ENCODE assay signal across 9 cellular contexts in the genomic region with DNA sequence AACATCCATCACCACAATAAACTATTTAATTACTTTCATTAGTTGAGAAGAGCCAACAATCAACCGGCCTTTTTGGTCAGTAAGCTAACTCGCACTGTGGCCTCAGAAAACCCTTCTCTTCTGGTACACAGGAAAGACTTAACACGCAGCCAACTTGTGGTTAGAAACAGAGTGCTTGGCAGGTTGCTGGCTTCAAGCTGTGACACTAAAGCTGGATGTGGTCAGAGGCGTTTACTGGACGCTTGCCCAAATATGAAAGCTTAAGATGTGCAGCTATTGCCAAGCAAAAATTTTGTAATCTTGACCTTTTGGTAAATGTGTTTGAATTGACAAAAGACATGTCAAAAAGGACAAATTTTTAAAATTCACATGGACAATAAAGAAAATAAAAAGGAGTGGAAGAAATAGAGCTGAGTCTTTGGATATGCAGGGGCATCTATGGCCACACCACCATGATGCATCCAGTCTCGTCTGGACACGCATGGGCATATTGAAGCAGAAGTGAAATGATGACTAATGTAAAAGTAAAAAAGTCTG. TPM values are rescaled to one million over a fixed set of nuclear protein-coding genes. Genes with fewer than 3 reads are reported as not detected.
A peak's percentile ranks its signal among the peaks of the same experiment; 100 is the strongest.
DNase-seq lines count a peak whose midpoint lies in the region; ATAC-seq and TF ChIP-seq lines count a peak whose summit lies in the region.
"Had no signal": no experiment of that assay in that cellular context is flagged by ENCODE, and none has a peak within 500 bp of the region (broad histone marks: within the 10 kb centered on the region; RNA-seq: fewer than 3 reads in every experiment).

No MANE protein-coding gene starts in this region.

- H3K36me3 Mint-ChIP-seq in activated CD8-positive, alpha-beta memory T cell treated with anti-CD3 and anti-CD28 coated beads, Interleukin-2, amount 10 ng/mL, durations not matched to agents 7 days and 5 days, result peaks cover 30% of the 10 kb centered on the region
- H3K36me3 Mint-ChIP-seq in natural killer cell treated with Interleukin-12 subunit alpha and Interleukin-12 subunit beta and Interleukin-15 and Interleukin-18, amount 100 ng/mL, for 72 hours, result peaks cover 18% of the 10 kb centered on the region

- CTCF ChIA-PET in activated CD8-positive, alpha-beta memory T cell treated with anti-CD3 and anti-CD28 coated beads, Interleukin-2, amount 10 ng/mL, durations not matched to agents 7 days and 5 days (lab: Charles Lee), result interaction anchor here (0.7 to 2.9 kb wide), 6 partner anchors 9 to 282 kb away, joined by 3 to 8 read pairs (median 4); no protein-coding TSS in a partner anchor

- H3K4me1 Mint-ChIP-seq in activated CD8-positive, alpha-beta memory T cell treated with anti-CD3 and anti-CD28 coated beads, Interleukin-2, amount 10 ng/mL, durations not matched to agents 7 days and 5 days, result peaks cover 54% of the 10 kb centered on the region
- peaks cover 42 to 63% of the 10 kb centered on the region in 2 donors for H3K4me1 Mint-ChIP-seq in natural killer cell treated with Interleukin-12 subunit alpha and Interleukin-12 subunit beta and Interleukin-15 and Interleukin-18, amount 100 ng/mL, for 72 hours (ENCODE audit: low read depth in 2 of 2)

- H3K27me3 Mint-ChIP-seq in activated CD8-positive, alpha-beta memory T cell treated with anti-CD3 and anti-CD28 coated beads, Interleukin-2, amount 10 ng/mL, durations not matched to agents 7 days and 5 days, result no peaks in the 10 kb centered on the region
- no peaks in the 10 kb centered on the region for H3K27me3 Mint-ChIP-seq in natural killer cell treated with Interleukin-12 subunit alpha and Interleukin-12 subunit beta and Interleukin-15 and Interleukin-18, amount 100 ng/mL, for 72 hours

- no peaks in the 10 kb centered on the region for H3K9me3 Mint-ChIP-seq in activated CD8-positive, alpha-beta memory T cell treated with anti-CD3 and anti-CD28 coated beads, Interleukin-2, amount 10 ng/mL, durations not matched to agents 7 days and 5 days (ENCODE audit: low read depth)
- no peaks in the 10 kb centered on the region for H3K9me3 Mint-ChIP-seq in natural killer cell treated with Interleukin-12 subunit alpha and Interleukin-12 subunit beta and Interleukin-15 and Interleukin-18, amount 100 ng/mL, for 72 hours

- H3K4me3 Mint-ChIP-seq in activated CD8-positive, alpha-beta memory T cell treated with anti-CD3 and anti-CD28 coated beads, Interleukin-2, amount 10 ng/mL, durations not matched to agents 7 days and 5 days, result peak overlapping the region; percentile 74
- H3K4me3 Mint-ChIP-seq in natural killer cell treated with Interleukin-12 subunit alpha and Interleukin-12 subunit beta and Interleukin-15 and Interleukin-18, amount 100 ng/mL, for 72 hours, result peak overlapping the region; percentile 86

- ATAC-seq in activated CD8-positive, alpha-beta memory T cell treated with anti-CD3 and anti-CD28 coated beads, Interleukin-2, amount 10 ng/mL, durations not matched to agents 7 days and 5 days, result peak; percentile 28
- ATAC-seq in HG02885 (IDR thresholded peaks at IDR 0.05; ENCODE audit: poor library complexity, unreplicated experiment) (peak; percentile 82), GM21526 (IDR thresholded peaks at IDR 0.05; ENCODE audit: low FRiP score, unreplicated experiment) (no peak)
- ATAC-seq in natural killer cell treated with Interleukin-12 subunit alpha and Interleukin-12 subunit beta and Interleukin-15 and Interleukin-18, amount 100 ng/mL, for 72 hours, result peak; percentile 84 to 88

- H3K4me3 ChIP-seq in cardiac fibroblast (replicated peaks in 1 of 2; ENCODE audit: low read depth in 2 of 2, low read length in 2 of 2), result no peak overlapping the region
- H3K4me3 ChIP-seq: right lobe of liver had no signal

- peak overlapping the region; percentile 98 for H3K27ac Mint-ChIP-seq in activated CD8-positive, alpha-beta memory T cell treated with anti-CD3 and anti-CD28 coated beads, Interleukin-2, amount 10 ng/mL, durations not matched to agents 7 days and 5 days
- peak overlapping the region; percentile 93 to 94 for H3K27ac Mint-ChIP-seq in natural killer cell treated with Interleukin-12 subunit alpha and Interleukin-12 subunit beta and Interleukin-15 and Interleukin-18, amount 100 ng/mL, for 72 hours

- DNase-seq in activated CD8-positive, alpha-beta memory T cell treated with anti-CD3 and anti-CD28 coated beads, Interleukin-2, amount 10 ng/mL, durations not matched to agents 7 days and 5 days, result peak; percentile 87
- no peak for DNase-seq in activated CD8-positive, alpha-beta memory T cell treated with anti-CD3 and anti-CD28 coated beads, Interleukin-2, amount 50 U/mL, for 4 hours
- DNase-seq in NCI-H2196 (lab: John Stamatoyannopoulos, UW; ENCODE audit: unreplicated experiment) (peak; percentile 69), cardiac fibroblast (ENCODE audit: low read depth in 2 of 2) (peak; percentile 97 to 98)
- peak; percentile 88 for DNase-seq in natural killer cell treated with Interleukin-12 subunit alpha and Interleukin-12 subunit beta and Interleukin-15 and Interleukin-18, amount 100 ng/mL, for 72 hours (ENCODE audit: low spot score)
- DNase-seq in stimulated activated CD4-positive, alpha-beta T cell treated with anti-CD3 and anti-CD28 coated beads, Interleukin-2, amount 100 ng/mL, for 48 hours, result no peak
- DNase-seq: right lobe of liver had no signal

- no peak for TF ChIP-seq CTCF in cardiac fibroblast (IDR thresholded peaks at IDR 0.05; ENCODE audit: low read depth, low read length)

RNA-seq across cellular contexts. Expression of gene KLRK1, which starts 2.6 kb away (rescaled TPM):
- 100 to 1,000 TPM; 135 to 195 TPM for total RNA-seq in activated CD8-positive, alpha-beta memory T cell treated with anti-CD3 and anti-CD28 coated beads, Interleukin-2, amount 10 ng/mL, durations not matched to agents 7 days and 5 days
- total RNA-seq in natural killer cell treated with Interleukin-12 subunit alpha and Interleukin-12 subunit beta and Interleukin-15 and Interleukin-18, amount 100 ng/mL, for 72 hours, result 100 to 1,000 TPM in 1 of 2 donors, 10 to 100 TPM in 1; 80.4 to 126 TPM

RNA-seq across cellular contexts. Expression of gene KLRC4, which starts 17.1 kb away (rescaled TPM):
- 10 to 100 TPM; 29.2 to 33.7 TPM for total RNA-seq in activated CD8-positive, alpha-beta memory T cell treated with anti-CD3 and anti-CD28 coated beads, Interleukin-2, amount 10 ng/mL, durations not matched to agents 7 days and 5 days
- 10 to 100 TPM in 1 of 2 donors, 1 to 10 TPM in 1; 5.4 to 17.8 TPM for total RNA-seq in natural killer cell treated with Interleukin-12 subunit alpha and Interleukin-12 subunit beta and Interleukin-15 and Interleukin-18, amount 100 ng/mL, for 72 hours

RNA-seq across cellular contexts. Expression of gene KLRC3, which starts 27.9 kb away (rescaled TPM):
- 1 to 10 TPM; 6.2 to 9.9 TPM for total RNA-seq in activated CD8-positive, alpha-beta memory T cell treated with anti-CD3 and anti-CD28 coated beads, Interleukin-2, amount 10 ng/mL, durations not matched to agents 7 days and 5 days
- 1 to 10 TPM; 7.9 to 9.6 TPM for total RNA-seq in natural killer cell treated with Interleukin-12 subunit alpha and Interleukin-12 subunit beta and Interleukin-15 and Interleukin-18, amount 100 ng/mL, for 72 hours
- total RNA-seq: right lobe of liver had no signal

RNA-seq across cellular contexts. Expression of gene KLRC2, which starts 43.3 kb away (rescaled TPM):
- 10 to 100 TPM in 1 of 2 experiments, 1 to 10 TPM in 1; 6.8 to 23.4 TPM for total RNA-seq in activated CD8-positive, alpha-beta memory T cell treated with anti-CD3 and anti-CD28 coated beads, Interleukin-2, amount 10 ng/mL, durations not matched to agents 7 days and 5 days
- 10 to 100 TPM in 1 of 2 donors, 1 to 10 TPM in 1; 1.4 to 23.4 TPM for total RNA-seq in natural killer cell treated with Interleukin-12 subunit alpha and Interleukin-12 subunit beta and Interleukin-15 and Interleukin-18, amount 100 ng/mL, for 72 hours

Comparison
In these comparisons a context has a peak if more than half of its experiments do, and no peak if none do; other contexts are left out.
1. DNase-seq: peak in activated CD8-positive, alpha-beta memory T cell treated with anti-CD3 and anti-CD28 coated beads, Interleukin-2, amount 10 ng/mL, durations not matched to agents 7 days and 5 days (single experiment), NCI-H2196 (single experiment), cardiac fibroblast (2 of 2) and natural killer cell treated with Interleukin-12 subunit alpha and Interleukin-12 subunit beta and Interleukin-15 and Interleukin-18, amount 100 ng/mL, for 72 hours (single experiment); none in activated CD8-positive, alpha-beta memory T cell treated with anti-CD3 and anti-CD28 coated beads, Interleukin-2, amount 50 U/mL, for 4 hours (single experiment) and stimulated activated CD4-positive, alpha-beta T cell treated with anti-CD3 and anti-CD28 coated beads, Interleukin-2, amount 100 ng/mL, for 48 hours (0 of 2).